In the genomic region with DNA sequence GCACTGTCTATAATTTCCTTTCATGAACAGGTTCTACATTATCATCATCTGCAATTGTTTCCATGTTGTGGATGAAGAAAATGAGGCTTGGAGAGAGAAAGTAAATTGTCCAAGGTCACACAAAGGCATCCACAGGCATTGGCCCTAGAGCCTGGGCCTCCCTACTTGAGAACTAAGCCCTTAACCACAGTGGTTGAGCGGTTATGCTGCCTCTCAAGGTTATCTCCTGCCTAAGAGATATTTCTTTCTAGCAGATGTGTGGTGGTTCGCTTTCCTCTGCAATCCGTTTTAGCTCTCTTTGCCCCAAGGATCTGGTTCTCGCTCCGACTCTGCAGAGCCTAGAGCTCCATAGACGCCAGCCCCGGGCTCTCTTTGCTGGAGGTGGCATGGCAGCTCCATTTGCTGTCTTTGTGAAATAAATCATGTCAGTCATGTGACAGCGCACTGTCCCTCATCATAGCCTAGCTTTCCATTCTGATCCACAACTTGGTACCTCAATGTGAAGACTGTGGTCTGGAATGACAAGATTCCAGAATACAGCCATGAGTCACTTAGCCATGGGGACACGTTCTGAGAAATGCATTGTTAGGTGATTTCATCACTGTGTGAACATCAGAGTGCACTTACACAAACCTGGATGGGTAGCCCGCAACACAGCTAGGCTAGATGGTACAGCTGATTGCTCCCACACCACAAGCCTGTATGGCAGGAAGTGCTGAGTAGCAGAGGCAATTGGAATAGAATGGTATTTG, we compare ENCODE assay signal across 11 cellular contexts. TPM values are rescaled to one million over a fixed set of nuclear protein-coding genes. Genes with fewer than 3 reads are reported as not detected.
DNase-seq lines count a peak whose midpoint lies in the region; ATAC-seq and TF ChIP-seq lines count a peak whose summit lies in the region.
"Had no signal": no experiment of that assay in that cellular context is flagged by ENCODE, and none has a peak within 500 bp of the region (broad histone marks: within the 10 kb centered on the region; RNA-seq: fewer than 3 reads in every experiment).

No MANE protein-coding gene starts in this region.

- H3K4me1 ChIP-seq in SK-N-SH (ENCODE audit: control insufficient read depth in 1 of 2, insufficient read depth in 2 of 2, low read depth in 1 of 2, low read length in 1 of 2), result no peaks in the 10 kb centered on the region; a peak in 1 of 4 replicates
- no peaks in the 10 kb centered on the region for H3K4me1 ChIP-seq in smooth muscle cell (ENCODE audit: low read depth)

- TF ChIP-seq EP300 in SK-N-SH (IDR thresholded peaks at IDR 0.05; ENCODE audit: borderline replicate concordance in 1 of 2, low read depth in 1 of 2, low read length in 1 of 2), result no peak

- H3K9me2 ChIP-seq in SK-N-SH, result no peaks in the 10 kb centered on the region

- H4K20me1 ChIP-seq in SK-N-SH (ENCODE audit: insufficient read depth) (no peaks in the 10 kb centered on the region), smooth muscle cell (ENCODE audit: low read depth) (no peaks in the 10 kb centered on the region)

- H3K4me3 ChIP-seq in SK-N-SH (ENCODE audit: low read depth in 2 of 2, low read length in 1 of 2) (no peak overlapping the region), smooth muscle cell (no peak overlapping the region)
- H3K4me3 ChIP-seq: Peyer's patch had no signal

- H3K27ac ChIP-seq in SK-N-SH (ENCODE audit: low read depth in 2 of 2, low read length in 1 of 2) (no peak overlapping the region), smooth muscle cell (ENCODE audit: low read depth) (peak overlapping the region; percentile 49)
- H3K27ac ChIP-seq: Peyer's patch had no signal

- H3F3A ChIP-seq in SK-N-SH (replicated peaks; ENCODE audit: insufficient read depth), result no peaks in the 10 kb centered on the region
- H3F3A ChIP-seq in smooth muscle cell (ENCODE audit: low read depth), result no peaks in the 10 kb centered on the region

- H3K36me3 ChIP-seq in SK-N-SH (replicated peaks in 1 of 2; ENCODE audit: control insufficient read depth in 1 of 2, insufficient read depth in 2 of 2, low read length in 1 of 2) (no peaks in the 10 kb centered on the region), smooth muscle cell (ENCODE audit: low read depth) (no peaks in the 10 kb centered on the region)
- H3K36me3 ChIP-seq: Peyer's patch, thoracic aorta had no signal

- H2AFZ ChIP-seq in SK-N-SH (ENCODE audit: low read depth), result no peak overlapping the region
- H2AFZ ChIP-seq in smooth muscle cell (ENCODE audit: low read depth), result no peak overlapping the region

- CTCF ChIA-PET in SK-N-SH (lab: Yijun Ruan, JAX), result interaction anchor here (0.7 to 2.1 kb wide), 3 partner anchors 14 to 103 kb away, joined by 3 to 11 read pairs (median 3); no protein-coding TSS in a partner anchor

- H3K4me2 ChIP-seq in SK-N-SH, result no peak overlapping the region
- peak overlapping the region; percentile 5 for H3K4me2 ChIP-seq in smooth muscle cell

- H3K9ac ChIP-seq in SK-N-SH (no peak overlapping the region), smooth muscle cell (ENCODE audit: low read depth) (no peak overlapping the region)

- POLR2A ChIA-PET in SK-N-SH (lab: Yijun Ruan, JAX), result no interaction called here

- peak; percentile 39; the same call in 2 of the 3 replicates for ATAC-seq in SK-N-SH treated with all-trans-retinoic acid at 6 μM for 48 hours
- ATAC-seq in HG03521 (IDR thresholded peaks at IDR 0.05; ENCODE audit: unreplicated experiment), result no peak

- DNase-seq in SK-N-SH (no peak), NOMO-1 (lab: John Stamatoyannopoulos, UW; ENCODE audit: unreplicated experiment in 2 of 2) (peak; percentile 13 to 31), astrocyte of the hippocampus (ENCODE audit: low read depth, low spot score) (peak; percentile 72), smooth muscle cell (lab: John Stamatoyannopoulos, UW; ENCODE audit: unreplicated experiment) (no peak), HuH-7.5 (ENCODE audit: low spot score) (no peak), ureter (ENCODE audit: low spot score) (no peak)
- DNase-seq: NCI-H1694, Peyer's patch had no signal

- WGBS in SK-N-SH (ENCODE audit: low lambda C conversion rate), result 72% methylated on average over 10 of the region's 10 CpGs
- WGBS in smooth muscle cell (ENCODE audit: low lambda C conversion rate), result 54% methylated on average over 10 of the region's 10 CpGs

- TF ChIP-seq CTCF in SK-N-SH (IDR thresholded peaks at IDR 0.05) (no peak), smooth muscle cell (IDR thresholded peaks at IDR 0.05; ENCODE audit: borderline replicate concordance, insufficient read depth, poor library complexity, severe bottlenecking) (no peak)

- H3K9me3 ChIP-seq in SK-N-SH (no peaks in the 10 kb centered on the region), smooth muscle cell (replicated peaks; ENCODE audit: low read depth) (no peaks in the 10 kb centered on the region)
- H3K9me3 ChIP-seq: Peyer's patch, thoracic aorta had no signal

- H3K27me3 ChIP-seq in SK-N-SH (ENCODE audit: insufficient read depth) (no peaks in the 10 kb centered on the region; the same call in 1 of the 2 replicates), smooth muscle cell (ENCODE audit: low read depth) (no peaks in the 10 kb centered on the region)
- H3K27me3 ChIP-seq: Peyer's patch had no signal

- TF ChIP-seq RAD21 in SK-N-SH (IDR thresholded peaks at IDR 0.05; ENCODE audit: low read length), result no peak

- H3K79me2 ChIP-seq in SK-N-SH (ENCODE audit: insufficient read depth) (no peaks in the 10 kb centered on the region), smooth muscle cell (ENCODE audit: low read depth) (no peaks in the 10 kb centered on the region)

TF ChIP-seq in SK-N-SH treated with all-trans-retinoic acid at 6 μM for 48 hours, 23 proteins besides CTCF, POLR2A, EP300 and RAD21:
- TF ChIP-seq SNAI2 (CRISPR knock-in tag; IDR thresholded peaks at IDR 0.05), result no peak
- TF ChIP-seq ESRRG (CRISPR knock-in tag; IDR thresholded peaks at IDR 0.05), result no peak
- TF ChIP-seq CSDC2 (CRISPR knock-in tag; IDR thresholded peaks at IDR 0.05), result no peak
- TF ChIP-seq TOX (CRISPR knock-in tag; IDR thresholded peaks at IDR 0.05; ENCODE audit: borderline replicate concordance), result no peak
- TF ChIP-seq ZNF8 (CRISPR knock-in tag; IDR thresholded peaks at IDR 0.05), result no peak
TF ChIP-seq in SK-N-SH treated with all-trans-retinoic acid at 6 μM for 48 hours: peak in this region for 0.

TF ChIP-seq in SK-N-SH, 30 proteins besides CTCF, POLR2A, EP300 and RAD21 (continues in another document):
- TF ChIP-seq ELF1 (IDR thresholded peaks at IDR 0.05) (no peak), USF2 (IDR thresholded peaks at IDR 0.05; ENCODE audit: borderline replicate concordance, low read depth, low read length) (no peak), FOSL2 (IDR thresholded peaks at IDR 0.05; ENCODE audit: borderline replicate concordance, low read depth) (no peak)
- TF ChIP-seq, protein P1, sequence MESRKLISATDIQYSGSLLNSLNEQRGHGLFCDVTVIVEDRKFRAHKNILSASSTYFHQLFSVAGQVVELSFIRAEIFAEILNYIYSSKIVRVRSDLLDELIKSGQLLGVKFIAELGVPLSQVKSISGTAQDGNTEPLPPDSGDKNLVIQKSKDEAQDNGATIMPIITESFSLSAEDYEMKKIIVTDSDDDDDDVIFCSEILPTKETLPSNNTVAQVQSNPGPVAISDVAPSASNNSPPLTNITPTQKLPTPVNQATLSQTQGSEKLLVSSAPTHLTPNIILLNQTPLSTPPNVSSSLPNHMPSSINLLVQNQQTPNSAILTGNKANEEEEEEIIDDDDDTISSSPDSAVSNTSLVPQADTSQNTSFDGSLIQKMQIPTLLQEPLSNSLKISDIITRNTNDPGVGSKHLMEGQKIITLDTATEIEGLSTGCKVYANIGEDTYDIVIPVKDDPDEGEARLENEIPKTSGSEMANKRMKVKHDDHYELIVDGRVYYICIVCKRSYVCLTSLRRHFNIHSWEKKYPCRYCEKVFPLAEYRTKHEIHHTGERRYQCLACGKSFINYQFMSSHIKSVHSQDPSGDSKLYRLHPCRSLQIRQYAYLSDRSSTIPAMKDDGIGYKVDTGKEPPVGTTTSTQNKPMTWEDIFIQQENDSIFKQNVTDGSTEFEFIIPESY (IDR thresholded peaks at IDR 0.05; ENCODE audit: borderline replicate concordance, low read depth), result no peak

RNA-seq across cellular contexts. Expression of gene RPS6KA4, which starts 27.2 kb away (rescaled TPM):
- 43.4 and 44.7 TPM in 2 replicates for polyA plus RNA-seq in SK-N-SH (2012; rRNA removed)
- polyA plus RNA-seq in SK-N-SH (2012; cell fraction: cytosol; rRNA removed), result 15.4 and 27.8 TPM in 2 replicates
- 86.8 and 120 TPM in 2 replicates for polyA plus RNA-seq in SK-N-SH (2012; cell fraction: nucleus; rRNA removed)
- total RNA-seq in smooth muscle cell, result 19.5 and 21.8 TPM in 2 replicates
- 40.0 and 42.9 TPM in 2 replicates for polyA plus RNA-seq in smooth muscle cell
- 31.3 TPM for total RNA-seq in ureter

RNA-seq across cellular contexts. Expression of gene CCDC88B, which starts 46.1 kb away (rescaled TPM):
- 2.4 and 3.4 TPM in 2 replicates for polyA plus RNA-seq in SK-N-SH (2012; rRNA removed)
- polyA plus RNA-seq in SK-N-SH (2012; cell fraction: cytosol; rRNA removed), result 1.3 and 2.7 TPM in 2 replicates
- 1.5 and 4.3 TPM in 2 replicates for polyA plus RNA-seq in SK-N-SH (2012; cell fraction: nucleus; rRNA removed)
- total RNA-seq in smooth muscle cell, result 0.22 and 2.2 TPM in 2 replicates
- 2.2 and 3.4 TPM in 2 replicates for polyA plus RNA-seq in smooth muscle cell
- 17.1 TPM for total RNA-seq in ureter

Comparison
In these comparisons a context has a peak if more than half of its experiments do, and no peak if none do; other contexts are left out.
1. DNase-seq: peak in NOMO-1 (2 of 2) and astrocyte of the hippocampus (single experiment); none in SK-N-SH (single experiment), smooth muscle cell (single experiment), HuH-7.5 (single experiment) and ureter (single experiment).